11 cellular contexts compared by ENCODE assay signal in the genomic region with DNA sequence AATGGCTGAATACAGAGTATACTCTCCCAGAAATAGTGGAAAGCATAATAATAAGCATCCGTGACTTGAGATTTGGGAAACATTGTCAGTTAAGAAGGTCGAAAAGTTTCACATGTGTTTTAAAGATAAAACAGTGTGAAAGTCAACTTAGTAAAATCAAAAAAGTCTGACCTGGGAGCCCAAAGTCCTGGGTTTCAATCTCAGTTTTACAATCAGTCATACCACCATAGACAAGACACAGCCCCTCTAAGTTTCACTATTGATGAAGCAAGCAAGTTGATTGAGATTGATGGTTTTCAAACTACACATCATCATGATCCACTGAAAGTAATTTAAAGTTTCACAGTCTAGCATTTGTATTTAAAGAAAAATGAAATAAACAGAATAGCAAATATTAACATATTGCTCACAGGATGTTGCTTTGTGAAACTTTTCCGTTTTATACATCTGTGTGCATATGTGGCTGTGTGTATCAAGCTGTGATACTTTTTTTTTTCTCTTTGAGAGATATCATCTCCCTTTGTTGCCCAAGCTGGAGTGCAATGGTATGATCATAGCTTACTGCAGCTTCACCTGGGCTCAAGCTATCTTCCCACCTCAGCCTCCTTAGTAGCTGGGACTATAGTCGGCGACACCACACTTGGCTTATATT.
DNase-seq lines count a peak whose midpoint lies in the region; ATAC-seq, FAIRE-seq and TF ChIP-seq lines count a peak whose summit lies in the region.
"Had no signal": no experiment of that assay in that cellular context is flagged by ENCODE, and none has a peak within 500 bp of the region (broad histone marks: within the 10 kb centered on the region; RNA-seq: fewer than 3 reads in every experiment).

No MANE protein-coding gene starts in this region.

- no peak overlapping the region for H3K4me2 ChIP-seq in OCI-LY7 (ENCODE audit: low read length)
- H3K4me2 ChIP-seq in HepG2 (ENCODE audit: low read depth, low read length), result no peak overlapping the region
- H3K4me2 ChIP-seq in osteoblast (ENCODE audit: insufficient read depth, low read length), result no peak overlapping the region

- TF ChIP-seq RAD21 in HepG2 (CRISPR knock-in tag; IDR thresholded peaks at IDR 0.05), result no peak

- in situ Hi-C loops in HepG2 (cut with HindIII; ENCODE audit: extremely low pct_ligation_motif_present, low pct_unique_long_range_greater_than_20kb), result no loop called here

- no peak overlapping the region for H3K4me3 ChIP-seq in OCI-LY7 (ENCODE audit: low read depth, low read length, poor library complexity, severe bottlenecking)
- H3K4me3 ChIP-seq in HepG2 (replicated peaks in 1 of 3; ENCODE audit: insufficient read depth in 1 of 3, low read depth in 2 of 3, low read length in 3 of 3), result no peak overlapping the region
- H3K4me3 ChIP-seq in osteoblast (ENCODE audit: insufficient read depth, low read length), result no peak overlapping the region
- H3K4me3 ChIP-seq in tibial nerve, result no peak overlapping the region

- TF ChIP-seq EP300 in HepG2 (IDR thresholded peaks at IDR 0.05; ENCODE audit: low read depth in 2 of 2, low read length in 2 of 2), result no peak
- no peak for TF ChIP-seq EP300 in HepG2 (CRISPR knock-in tag; IDR thresholded peaks at IDR 0.05; ENCODE audit: borderline replicate concordance)
- TF ChIP-seq EP300 in tibial nerve (IDR thresholded peaks at IDR 0.05), result no peak

- H3K27me3 ChIP-seq in HepG2 (ENCODE audit: control insufficient read depth in 1 of 2, insufficient read depth in 2 of 2, low read length in 2 of 2), result no peaks in the 10 kb centered on the region
- H3K27me3 ChIP-seq in osteoblast (ENCODE audit: insufficient read depth, low read length), result no peaks in the 10 kb centered on the region
- H3K27me3 ChIP-seq in tibial nerve, result no peaks in the 10 kb centered on the region

- H3K79me2 ChIP-seq in OCI-LY7 (ENCODE audit: insufficient read depth, low read depth, low read length), result no peaks in the 10 kb centered on the region
- no peaks in the 10 kb centered on the region for H3K79me2 ChIP-seq in HepG2 (ENCODE audit: insufficient read depth, low read length)
- no peaks in the 10 kb centered on the region for H3K79me2 ChIP-seq in osteoblast (ENCODE audit: insufficient read depth, low read length)

- H4K20me1 ChIP-seq in OCI-LY7 (ENCODE audit: insufficient read depth, low read length) (no peaks in the 10 kb centered on the region), HepG2 (ENCODE audit: insufficient read depth, low read length) (no peaks in the 10 kb centered on the region; the same call in 1 of the 2 replicates), osteoblast (ENCODE audit: insufficient read depth, low read length) (no peaks in the 10 kb centered on the region)

- FAIRE-seq in HepG2 (lab: Jason Lieb, UNC), result no peak

- H3K36me3 ChIP-seq in OCI-LY7 (ENCODE audit: insufficient read depth, low read length) (no peaks in the 10 kb centered on the region; the same call in 1 of the 2 replicates), HepG2 (replicated peaks in 1 of 2; ENCODE audit: control insufficient read depth in 1 of 2, insufficient read depth in 2 of 2, low read length in 2 of 2) (peaks cover under 1 to 20% of the 10 kb centered on the region in 2 experiments; a peak in 3 of 5 replicates), osteoblast (ENCODE audit: insufficient read depth, low read length) (peaks cover 14% of the 10 kb centered on the region), tibial nerve (peaks cover 0 to 47% (median 0%) of the 10 kb centered on the region in 3 donors)

- H3K4me1 ChIP-seq in OCI-LY7 (ENCODE audit: insufficient read depth, low read length, poor library complexity, severe bottlenecking), result no peaks in the 10 kb centered on the region
- H3K4me1 ChIP-seq in HepG2 (ENCODE audit: insufficient read depth, low read length), result no peaks in the 10 kb centered on the region
- peaks cover 2% of the 10 kb centered on the region for H3K4me1 ChIP-seq in osteoblast (ENCODE audit: insufficient read depth, low read length)
- H3K4me1 ChIP-seq in tibial nerve, result no peaks in the 10 kb centered on the region

- POLR2A ChIA-PET in OCI-LY7 (lab: Charles Lee) (no interaction called here), HepG2 (lab: Yijun Ruan, JAX) (no interaction called here)

- ATAC-seq in GM18499 (IDR thresholded peaks at IDR 0.05; ENCODE audit: insufficient read depth, unreplicated experiment) (peak; percentile 95), GM19397 (IDR thresholded peaks at IDR 0.05; ENCODE audit: unreplicated experiment) (peak; percentile 86), HG02943 (IDR thresholded peaks at IDR 0.05; ENCODE audit: low read depth, unreplicated experiment) (peak; percentile 86), HepG2 (no peak)

- WGBS in HepG2 (ENCODE audit: low lambda C conversion rate), result 100% methylated on average over 5 of the region's 5 CpGs
- WGBS in tibial nerve, 2 donors, result 92 to 93% methylated on average over 5 of the region's 5 CpGs

- H2AFZ ChIP-seq in OCI-LY7 (ENCODE audit: low read length), result no peak overlapping the region
- H2AFZ ChIP-seq in HepG2 (ENCODE audit: low read length), result no peak overlapping the region
- H2AFZ ChIP-seq in osteoblast (ENCODE audit: low read length), result no peak overlapping the region

- H3K27ac ChIP-seq in OCI-LY7 (ENCODE audit: low read depth, low read length, poor library complexity, severe bottlenecking), result no peak overlapping the region
- H3K27ac ChIP-seq in HepG2 (ENCODE audit: extremely low read length, insufficient read depth, low read length), result no peak overlapping the region
- no peak overlapping the region for H3K27ac ChIP-seq in osteoblast (ENCODE audit: low read depth, low read length)
- no peak overlapping the region for H3K27ac ChIP-seq in tibial nerve

- no peaks in the 10 kb centered on the region for H3K9me2 ChIP-seq in OCI-LY7 (ENCODE audit: insufficient read depth, low read length)

- TF ChIP-seq POLR2A in HepG2 (IDR thresholded peaks at IDR 0.05; ENCODE audit: insufficient read depth in 1 of 2, low read depth in 2 of 2, low read length in 2 of 2) (no peak), tibial nerve (IDR thresholded peaks at IDR 0.05) (no peak)

- BruUV-seq in OCI-LY7 (replicated peaks; lab: Mats Ljungman, UMichigan), result TSS peak; percentile 10
- no TSS peak for BruUV-seq in HepG2 (replicated peaks; lab: Mats Ljungman, UMichigan)

- H3K9me3 ChIP-seq in OCI-LY7 (ENCODE audit: low read length) (no peaks in the 10 kb centered on the region), HepG2 (ENCODE audit: low read length) (no peaks in the 10 kb centered on the region), osteoblast (ENCODE audit: low read depth, low read length) (no peaks in the 10 kb centered on the region), tibial nerve (no peaks in the 10 kb centered on the region)

- no peak overlapping the region for H3K9ac ChIP-seq in HepG2 (ENCODE audit: insufficient read depth, low read depth, low read length)

- CTCF ChIA-PET in OCI-LY7 (lab: Charles Lee; ENCODE audit: unreplicated experiment) (no interaction called here), HepG2 (lab: Yijun Ruan, JAX; ENCODE audit: low intra/inter-chr PET ratio, low total read pairs) (no interaction called here)

- TF ChIP-seq CTCF in OCI-LY7 (conservative IDR thresholded peaks at IDR 0.05; ENCODE audit: low read length), result no peak
- no peak for TF ChIP-seq CTCF in HepG2 (CRISPR knock-in tag; IDR thresholded peaks at IDR 0.05)
- no peak for TF ChIP-seq CTCF in osteoblast (IDR thresholded peaks at IDR 0.05; ENCODE audit: extremely low read depth, low read depth, low read length)
- TF ChIP-seq CTCF in tibial nerve (IDR thresholded peaks at IDR 0.05), result no peak

- no peak for DNase-seq in OCI-LY7 (ENCODE audit: low spot score)
- DNase-seq in AG08395 (ENCODE audit: low spot score), result no peak
- no peak for DNase-seq in HepG2 (ENCODE audit: low spot score)
- no peak for DNase-seq in osteoblast (ENCODE audit: insufficient read length, low spot score, missing footprints)
- no peak for DNase-seq in tibial nerve (ENCODE audit: low spot score in 2 of 2)
- DNase-seq: activated gamma-delta T cell treated with Interleukin-2 at 50 U/mL for 16 hours; DMS79; stimulated activated CD4-positive, alpha-beta T cell treated with anti-CD3 and anti-CD28 coated beads, Interleukin-2, amount 100 ng/mL, for 24 hours had no signal

- intact Hi-C loops in OCI-LY7 (cut with micrococcal nuclease; ENCODE audit: unreplicated experiment), result no loop called here
- intact Hi-C loops in HepG2 (cut with micrococcal nuclease; ENCODE audit: unreplicated experiment), result no loop called here

TF ChIP-seq in HepG2, 621 proteins besides CTCF, POLR2A, EP300 and RAD21 (continues in another document):
- TF ChIP-seq MAFF (IDR thresholded peaks at IDR 0.05; ENCODE audit: low read depth, low read length) (no peak), PAWR (CRISPR knock-in tag; IDR thresholded peaks at IDR 0.05; ENCODE audit: borderline replicate concordance) (no peak), ZKSCAN8 (CRISPR knock-in tag; IDR thresholded peaks at IDR 0.05; ENCODE audit: borderline replicate concordance) (no peak), CHCHD3 (CRISPR knock-in tag; IDR thresholded peaks at IDR 0.05) (no peak), ZFY (CRISPR knock-in tag; IDR thresholded peaks at IDR 0.05) (no peak), ZNF776 (CRISPR knock-in tag; IDR thresholded peaks at IDR 0.05) (no peak), ZNF556 (CRISPR knock-in tag; IDR thresholded peaks at IDR 0.05; ENCODE audit: borderline replicate concordance) (no peak), ZNF20 (CRISPR knock-in tag; IDR thresholded peaks at IDR 0.05) (no peak)
- TF ChIP-seq, protein P1, sequence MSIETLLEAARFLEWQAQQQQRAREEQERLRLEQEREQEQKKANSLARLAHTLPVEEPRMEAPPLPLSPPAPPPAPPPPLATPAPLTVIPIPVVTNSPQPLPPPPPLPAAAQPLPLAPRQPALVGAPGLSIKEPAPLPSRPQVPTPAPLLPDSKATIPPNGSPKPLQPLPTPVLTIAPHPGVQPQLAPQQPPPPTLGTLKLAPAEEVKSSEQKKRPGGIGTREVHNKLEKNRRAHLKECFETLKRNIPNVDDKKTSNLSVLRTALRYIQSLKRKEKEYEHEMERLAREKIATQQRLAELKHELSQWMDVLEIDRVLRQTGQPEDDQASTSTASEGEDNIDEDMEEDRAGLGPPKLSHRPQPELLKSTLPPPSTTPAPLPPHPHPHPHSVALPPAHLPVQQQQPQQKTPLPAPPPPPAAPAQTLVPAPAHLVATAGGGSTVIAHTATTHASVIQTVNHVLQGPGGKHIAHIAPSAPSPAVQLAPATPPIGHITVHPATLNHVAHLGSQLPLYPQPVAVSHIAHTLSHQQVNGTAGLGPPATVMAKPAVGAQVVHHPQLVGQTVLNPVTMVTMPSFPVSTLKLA (IDR thresholded peaks at IDR 0.05), result no peak
